20 cellular contexts compared by ENCODE assay signal in the genomic region with DNA sequence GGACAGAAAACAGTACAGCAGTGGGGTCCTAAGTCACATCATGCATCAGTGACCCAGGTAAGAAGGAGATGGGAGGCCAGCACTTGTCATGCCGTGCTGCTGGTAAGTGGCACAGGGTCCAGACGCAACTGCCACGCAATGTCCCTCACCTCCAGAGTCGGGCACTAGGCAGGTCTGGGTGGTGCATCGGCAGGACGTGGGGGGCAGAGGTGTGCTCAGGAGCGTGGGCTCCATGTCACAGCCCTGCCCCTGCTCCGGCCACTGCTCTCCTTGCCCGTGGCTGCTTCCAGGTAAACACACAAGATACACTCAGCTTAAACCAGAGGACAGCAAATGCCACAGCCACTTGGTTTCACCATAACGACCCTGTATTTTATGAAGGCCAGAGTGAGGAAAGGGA. TPM values are rescaled to one million over a fixed set of nuclear protein-coding genes. Genes with fewer than 3 reads are reported as not detected.
A peak's percentile ranks its signal among the peaks of the same experiment; 100 is the strongest.
DNase-seq lines count a peak whose midpoint lies in the region; ATAC-seq and TF ChIP-seq lines count a peak whose summit lies in the region.
"Had no signal": no experiment of that assay in that cellular context is flagged by ENCODE, and none has a peak within 500 bp of the region (broad histone marks: within the 10 kb centered on the region; RNA-seq: fewer than 3 reads in every experiment).

No MANE protein-coding gene starts in this region.

- no peak for ATAC-seq in GM18873 (IDR thresholded peaks at IDR 0.05; ENCODE audit: low FRiP score, unreplicated experiment)
- ATAC-seq: CD8-positive, alpha-beta T cell; GM12878; Panc1 had no signal

- H3K36me3 ChIP-seq in mesenchymal stem cell (ENCODE audit: control insufficient read depth in 1 of 2, insufficient read depth in 2 of 2, low read depth in 1 of 2, low read length in 2 of 2), result no peaks in the 10 kb centered on the region
- H3K36me3 ChIP-seq: BLaER1, MG63 had no signal

- H3K27me3 Mint-ChIP-seq in H9 (ENCODE audit: low read depth), result no peaks in the 10 kb centered on the region

- H2BK120ac ChIP-seq in H9 (ENCODE audit: low read depth, low read length, poor library complexity, severe bottlenecking) (no peak overlapping the region), mesenchymal stem cell (ENCODE audit: low read depth, low read length) (no peak overlapping the region)

- no peaks in the 10 kb centered on the region for H4K20me1 ChIP-seq in H9 (ENCODE audit: control insufficient read depth, insufficient read depth, insufficient read length)
- H4K20me1 ChIP-seq: BLaER1 had no signal

- peaks cover 0 to 2% (median 0%) of the 10 kb centered on the region in 3 experiments; a peak in 1 of 7 replicates for H3K36me3 Mint-ChIP-seq in H9 (ENCODE audit: insufficient read depth in 1 of 3, low read depth in 3 of 3)
- H3K36me3 Mint-ChIP-seq: CD8-positive, alpha-beta T cell had no signal

- H3K18ac ChIP-seq in H9 (ENCODE audit: insufficient read length, low read depth, low read length) (no peak overlapping the region), mesenchymal stem cell (ENCODE audit: low read depth in 1 of 2, low read length in 2 of 2) (no peak overlapping the region)

- H3K4me2 ChIP-seq in H9 (ENCODE audit: insufficient read depth, insufficient read length, low read length) (no peak overlapping the region), mesenchymal stem cell (ENCODE audit: low read length, poor library complexity, severe bottlenecking) (no peak overlapping the region)
- H3K4me2 ChIP-seq: BLaER1 had no signal

- H3K9me3 Mint-ChIP-seq in H9, result no peaks in the 10 kb centered on the region
- H3K9me3 Mint-ChIP-seq: CD8-positive, alpha-beta T cell had no signal

- H4K5ac ChIP-seq in H9 (ENCODE audit: insufficient read length, low read depth, low read length), result no peak overlapping the region

- no peaks in the 10 kb centered on the region for H3K23me2 ChIP-seq in H9 (ENCODE audit: insufficient read length, low read depth, low read length, poor library complexity, severe bottlenecking)

- H3K23ac ChIP-seq in H9 (ENCODE audit: insufficient read length, low read depth, low read length), result no peak overlapping the region
- H3K23ac ChIP-seq in mesenchymal stem cell (ENCODE audit: low read length in 2 of 2), result no peak overlapping the region

- H3K4ac ChIP-seq in H9 (ENCODE audit: low read depth, low read length) (no peak overlapping the region), mesenchymal stem cell (ENCODE audit: low read depth in 1 of 2, low read length in 2 of 2) (no peak overlapping the region)

- peaks cover 8% of the 10 kb centered on the region; the same call in 1 of the 2 replicates for H3K79me2 ChIP-seq in H9 (ENCODE audit: insufficient read depth, low read length)

- H3K4me3 Mint-ChIP-seq in H9, result no peak overlapping the region
- H3K4me3 Mint-ChIP-seq: CD8-positive, alpha-beta T cell had no signal

- DNase-seq in H9 (no peak), caudate nucleus (lab: John Stamatoyannopoulos, UW) (no peak), mesenchymal stem cell (no peak), putamen (ENCODE audit: low spot score) (no peak), NCI-H187 treated with DMSO at 0.1 percent for 48 hours (lab: John Stamatoyannopoulos, UW) (no peak)
- DNase-seq: CD8-positive, alpha-beta T cell; DND-41; HCEC 1CT; Kasumi-1; MG63; NCI-H1048; NCI-H1417 treated with DMSO at 0.1 percent for 48 hours; NCI-H187; NK-92 treated with Interleukin-12 subunit alpha and Interleukin-12 subunit beta, amount 100 ng/mL, for 24 hours had no signal

- H2BK15ac ChIP-seq in H9 (ENCODE audit: low read depth, low read length) (no peak overlapping the region), mesenchymal stem cell (ENCODE audit: low read depth, poor library complexity, severe bottlenecking) (no peak overlapping the region)

- no peak overlapping the region for H2BK20ac ChIP-seq in H9 (ENCODE audit: low read depth, low read length, poor library complexity, severe bottlenecking)

- no peak overlapping the region for H3K56ac ChIP-seq in H9 (ENCODE audit: insufficient read length, low read depth, low read length)

- peaks cover 31 to 35% of the 10 kb centered on the region in 2 experiments for H3K4me1 Mint-ChIP-seq in H9

- H3K79me1 ChIP-seq in H9 (ENCODE audit: insufficient read depth, low read depth, low read length, poor library complexity, severe bottlenecking) (peaks cover 3% of the 10 kb centered on the region), mesenchymal stem cell (replicated peaks; ENCODE audit: low read length, poor library complexity, severe bottlenecking) (no peaks in the 10 kb centered on the region)

- H3K9me3 ChIP-seq in H9 (ENCODE audit: control insufficient read depth, low read depth, low read length) (no peaks in the 10 kb centered on the region), mesenchymal stem cell (ENCODE audit: control insufficient read depth, low read length) (no peaks in the 10 kb centered on the region)
- H3K9me3 ChIP-seq: BLaER1, MG63 had no signal

- H3K4me3 ChIP-seq in mesenchymal stem cell (ENCODE audit: insufficient read depth in 1 of 2, low read depth in 1 of 2, low read length in 2 of 2), result no peak overlapping the region
- H3K4me3 ChIP-seq: BLaER1, GM12878, MG63 had no signal

- H3K9ac ChIP-seq in H9 (ENCODE audit: extremely low read depth, insufficient read length, low read length) (no peak overlapping the region), mesenchymal stem cell (ENCODE audit: low read length) (no peak overlapping the region)
- H3K9ac ChIP-seq: BLaER1 had no signal

- H3K27me3 ChIP-seq in H9 (ENCODE audit: insufficient read depth, low read length) (no peaks in the 10 kb centered on the region), mesenchymal stem cell (ENCODE audit: control insufficient read depth in 1 of 2, insufficient read depth in 1 of 2, low read length in 2 of 2) (peaks cover 3 to 15% of the 10 kb centered on the region in 2 experiments)
- H3K27me3 ChIP-seq: BLaER1, MG63 had no signal

- H3T11ph ChIP-seq in H9 (ENCODE audit: low read length), result no peak overlapping the region

- no peak overlapping the region for H2AFZ ChIP-seq in H9 (ENCODE audit: low read length)
- H2AFZ ChIP-seq in mesenchymal stem cell (ENCODE audit: low read depth, low read length), result no peak overlapping the region

- WGBS in H9 (ENCODE audit: extremely low coverage, insufficient read length, low lambda C conversion rate), result no CpG with 5 or more reads among the region's 10 CpGs
- 95% methylated on average over 7 of the region's 10 CpGs for WGBS in mesenchymal stem cell

- no peak overlapping the region for H2AK5ac ChIP-seq in H9 (ENCODE audit: insufficient read length, low read length)
- no peak overlapping the region for H2AK5ac ChIP-seq in mesenchymal stem cell (ENCODE audit: low read length, severe bottlenecking)

- H3K27ac Mint-ChIP-seq in H9, result peak overlapping the region in 2 of 3 experiments; percentile 4 to 76; a peak in 2 of 7 replicates
- H3K27ac Mint-ChIP-seq: CD8-positive, alpha-beta T cell had no signal

- no peak overlapping the region for H3K14ac ChIP-seq in H9 (ENCODE audit: insufficient read depth, low read length)
- no peak overlapping the region for H3K14ac ChIP-seq in mesenchymal stem cell (ENCODE audit: low read length in 2 of 2)

- H3K27ac ChIP-seq in H9 (ENCODE audit: insufficient read length, low read depth, low read length), result no peak overlapping the region
- H3K27ac ChIP-seq in caudate nucleus (ENCODE audit: low read depth, low read length), result peak overlapping the region; percentile 79
- H3K27ac ChIP-seq in mesenchymal stem cell (ENCODE audit: low read length, poor library complexity, severe bottlenecking), result no peak overlapping the region
- peak overlapping the region; percentile 89 for H3K27ac ChIP-seq in temporal lobe (ENCODE audit: low read depth, low read length)
- H3K27ac ChIP-seq: BLaER1 had no signal

- no peak for TF ChIP-seq CTCF in H9 (conservative IDR thresholded peaks at IDR 0.05)

- H4K8ac ChIP-seq in H9 (replicated peaks; ENCODE audit: insufficient read length, low read depth, low read length), result no peak overlapping the region
- no peak overlapping the region for H4K8ac ChIP-seq in mesenchymal stem cell (ENCODE audit: low read length)

- H4K91ac ChIP-seq in H9 (ENCODE audit: insufficient read length, low read depth, low read length), result no peak overlapping the region
- peak overlapping the region; percentile 30 for H4K91ac ChIP-seq in mesenchymal stem cell (ENCODE audit: low read length)

- H2BK5ac ChIP-seq in H9 (ENCODE audit: insufficient read length, low read length), result no peak overlapping the region
- H2BK5ac ChIP-seq in mesenchymal stem cell (ENCODE audit: low read depth, low read length, poor library complexity, severe bottlenecking), result no peak overlapping the region

- H2BK12ac ChIP-seq in H9 (ENCODE audit: insufficient read length, low read depth, low read length) (no peak overlapping the region), mesenchymal stem cell (ENCODE audit: low read length in 2 of 2) (no peak overlapping the region)

- H3K4me1 ChIP-seq in H9 (ENCODE audit: insufficient read depth, low read length) (peaks cover 5% of the 10 kb centered on the region; the same call in 1 of the 2 replicates), mesenchymal stem cell (ENCODE audit: control insufficient read depth, insufficient read depth, low read depth, low read length) (no peaks in the 10 kb centered on the region)
- H3K4me1 ChIP-seq: BLaER1 had no signal

RNA-seq across cellular contexts. Expression of gene COBL, which starts 47.3 kb away (rescaled TPM):
- 52.3 and 52.7 TPM in 2 replicates for total RNA-seq in H9 (2021)
- polyA plus RNA-seq in mesenchymal stem cell (2013, experiment 1 of 2), result 0.03 TPM
- 0.03 TPM for polyA plus RNA-seq in mesenchymal stem cell (2013, experiment 2 of 2)
- 9.8 TPM for total RNA-seq in temporal lobe
- total RNA-seq: A673 had no signal
- polyA plus RNA-seq: GM12878 had no signal

Comparison
In these comparisons a context has a peak if more than half of its experiments do, and no peak if none do; other contexts are left out.
1. H3K27ac ChIP-seq: peak in caudate nucleus (single experiment) and temporal lobe (single experiment); none in H9 (single experiment) and mesenchymal stem cell (single experiment).